Comparison of ENCODE assay signal across 8 cellular contexts in the genomic region with DNA sequence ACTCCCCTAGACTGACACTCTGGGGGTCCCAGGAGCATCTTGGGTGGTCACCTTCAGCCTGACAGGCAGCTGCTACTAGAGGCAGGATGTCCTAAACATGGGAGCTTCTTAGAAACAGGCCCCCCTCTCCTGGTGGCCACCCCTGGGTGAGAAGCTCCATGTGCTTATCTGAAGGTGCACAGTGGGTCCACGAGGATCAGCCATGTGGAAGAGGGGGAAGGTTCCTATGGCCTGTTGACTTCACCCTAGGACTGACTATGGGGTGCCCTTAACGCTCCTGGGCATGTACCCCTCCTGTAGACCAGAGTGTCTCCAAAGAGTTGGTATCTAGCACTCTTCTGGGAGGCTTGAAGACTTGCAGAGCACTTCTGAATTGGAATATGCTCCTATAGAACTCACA.
"Had no signal": no experiment of that assay in that cellular context is flagged by ENCODE, and none has a peak within 500 bp of the region (broad histone marks: within the 10 kb centered on the region; RNA-seq: fewer than 3 reads in every experiment).

No MANE protein-coding gene starts in this region.

- ATAC-seq: GM12878 had no signal

- DNase-seq: GDM1, GF-D8 had no signal

- H3K4me3 ChIP-seq: GM12878 had no signal

- FAIRE-seq: G401.6, GM12878, GM12891, GM12892, GM18507, GM19239 had no signal
